8 cellular contexts compared by ENCODE assay signal in the genomic region with DNA sequence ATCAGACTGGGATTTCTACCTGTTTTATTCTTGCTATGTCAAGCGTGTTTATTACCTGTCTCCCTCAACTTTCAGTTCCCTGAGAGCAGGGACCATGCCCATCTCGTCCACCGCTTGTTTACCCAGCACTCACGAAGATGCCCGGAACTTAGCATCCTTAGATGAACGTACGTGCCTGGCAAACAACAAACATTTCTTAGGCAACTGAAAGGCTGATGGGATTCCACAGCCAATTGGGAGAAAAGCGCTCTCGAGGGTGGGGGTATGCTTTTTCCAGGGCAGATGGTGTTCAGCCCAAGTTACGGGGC. TPM values are rescaled to one million over a fixed set of nuclear protein-coding genes. Genes with fewer than 3 reads are reported as not detected.
A peak's percentile ranks its signal among the peaks of the same experiment; 100 is the strongest.
DNase-seq lines count a peak whose midpoint lies in the region; ATAC-seq and TF ChIP-seq lines count a peak whose summit lies in the region.

No MANE protein-coding gene starts in this region.

- no peak for ATAC-seq in mucosa of descending colon
- ATAC-seq in left colon, result no peak

- H3K4me3 ChIP-seq in ACC112 (ENCODE audit: low read depth, low read length) (peak overlapping the region; percentile 83), HUES6 (ENCODE audit: low read depth, low read length) (peak overlapping the region; percentile 81), breast epithelium (peak overlapping the region; percentile 91 to 99 (median 97)), mucosa of descending colon (peak overlapping the region; percentile 90)

- intact Hi-C loops in breast epithelium (cut with DNase I; ENCODE audit: low total_unique reads) (no loop called here), mucosa of descending colon (cut with DNase I, micrococcal nuclease) (no loop called here), left colon (cut with DNase I, micrococcal nuclease) (no loop called here)

- H3K27ac ChIP-seq in ACC112 (ENCODE audit: low read depth, low read length), result peak overlapping the region; percentile 72; the same call in 1 of the 2 replicates
- H3K27ac ChIP-seq in HUES6 (ENCODE audit: low read depth, low read length), result no peak overlapping the region
- peak overlapping the region; percentile 86 to 87 for H3K27ac ChIP-seq in breast epithelium

- H3K36me3 ChIP-seq in ACC112 (ENCODE audit: insufficient read depth, low read length) (peaks cover 4% of the 10 kb centered on the region; the same call in 1 of the 2 replicates), HUES6 (ENCODE audit: control insufficient read depth, insufficient read depth, low read length) (peaks cover 29% of the 10 kb centered on the region), breast epithelium (no peaks in the 10 kb centered on the region), mucosa of descending colon (ENCODE audit: low read depth) (no peaks in the 10 kb centered on the region)

- peak overlapping the region; percentile 71 for H3K9ac ChIP-seq in HUES6 (ENCODE audit: low read length)

- no peaks in the 10 kb centered on the region for H3K9me3 ChIP-seq in HUES6 (ENCODE audit: control insufficient read depth, insufficient read depth, low read depth, low read length)
- H3K9me3 ChIP-seq in breast epithelium, result no peaks in the 10 kb centered on the region
- H3K9me3 ChIP-seq in mucosa of descending colon, result no peaks in the 10 kb centered on the region

- H3K79me2 ChIP-seq in ACC112 (ENCODE audit: control insufficient read depth, insufficient read depth, low read length, unreplicated experiment), result peaks cover 46% of the 10 kb centered on the region

- peak overlapping the region; percentile 34 for H2AFZ ChIP-seq in ACC112 (ENCODE audit: low read length, unreplicated experiment)

- TF ChIP-seq CTCF in breast epithelium (IDR thresholded peaks at IDR 0.05) (no peak), mucosa of descending colon (IDR thresholded peaks at IDR 0.05) (no peak)

- DNase-seq in breast epithelium (ENCODE audit: low spot score in 2 of 2), result no peak
- no peak for DNase-seq in mucosa of descending colon
- DNase-seq in NCI-H1436 (lab: John Stamatoyannopoulos, UW), result no peak
- DNase-seq in SKM-1 treated with dmso at 0.1 percent for 144 hours (lab: John Stamatoyannopoulos, UW; ENCODE audit: unreplicated experiment), result no peak
- no peak for DNase-seq in GM19238 (ENCODE audit: insufficient read length, low spot score)
- no peak for DNase-seq in left colon

- H3K4me1 ChIP-seq in ACC112 (ENCODE audit: control insufficient read depth, insufficient read depth, low read length, unreplicated experiment) (peaks cover 28% of the 10 kb centered on the region), HUES6 (ENCODE audit: control insufficient read depth, insufficient read depth, low read length) (peaks cover 20% of the 10 kb centered on the region), breast epithelium (peaks cover 4 to 11% of the 10 kb centered on the region in 2 donors), mucosa of descending colon (ENCODE audit: low read depth) (peaks cover 32% of the 10 kb centered on the region)

- H3K27me3 ChIP-seq in ACC112 (ENCODE audit: insufficient read depth, low read length) (no peaks in the 10 kb centered on the region), HUES6 (ENCODE audit: control insufficient read depth, insufficient read depth, low read length) (no peaks in the 10 kb centered on the region), breast epithelium (no peaks in the 10 kb centered on the region)

- TF ChIP-seq POLR2A in breast epithelium (IDR thresholded peaks at IDR 0.05), result no peak

RNA-seq across cellular contexts. Expression of a gene that starts 0.4 kb away (rescaled TPM):
- total RNA-seq in breast epithelium, result 10 to 100 TPM; 24.5 to 40.6 (median 38.3) TPM
- total RNA-seq in mucosa of descending colon, result 10 to 100 TPM; 38.3 to 52.2 (median 41.5) TPM
- 10 to 100 TPM; 46.8 to 48.8 TPM for total RNA-seq in left colon

RNA-seq across cellular contexts. Expression of a gene that starts 4.9 kb away (rescaled TPM):
- total RNA-seq in breast epithelium (10 to 100 TPM; 35.6 to 58.7 (median 42.2) TPM), mucosa of descending colon (10 to 100 TPM; 27.0 to 36.4 (median 28.4) TPM), left colon (10 to 100 TPM; 27.9 to 28.0 TPM)

RNA-seq across cellular contexts. Expression of a gene that starts 16.6 kb away (rescaled TPM):
- total RNA-seq in breast epithelium (10 to 100 TPM; 21.3 to 69.5 (median 43.5) TPM), mucosa of descending colon (10 to 100 TPM in 2 of 3 donors, 1 to 10 TPM in 1; 5.1 to 44.3 (median 10.0) TPM), left colon (1 to 10 TPM; 4.3 to 9.8 TPM)

RNA-seq across cellular contexts. Expression of a gene that starts 21.6 kb away (rescaled TPM):
- total RNA-seq in breast epithelium (not detected), mucosa of descending colon (not detected), left colon (not detected)

RNA-seq across cellular contexts. Expression of a gene that starts 44.9 kb away (rescaled TPM):
- total RNA-seq in breast epithelium (not detected), mucosa of descending colon (not detected), left colon (not detected)
